Comparison of ENCODE assay signal across 2 cellular contexts in genomic region chr1:37529888-37530287, GRCh38. TPM values are rescaled to one million over a fixed set of nuclear protein-coding genes. Genes with fewer than 3 reads are reported as not detected.
"Had no signal": no experiment of that assay in that cellular context is flagged by ENCODE, and none has a peak within 500 bp of the region (broad histone marks: within the 10 kb centered on the region; RNA-seq: fewer than 3 reads in every experiment).

No MANE protein-coding gene starts in this region.

RNA-seq across cellular contexts. Expression of gene DNALI1, which starts 26.9 kb away (rescaled TPM):
- total RNA-seq: natural killer cell treated with Interleukin-12 subunit alpha and Interleukin-12 subunit beta and Interleukin-15 and Interleukin-18, amount 100 ng/mL, for 72 hours had no signal
- polyA plus RNA-seq: naive thymus-derived CD8-positive, alpha-beta T cell had no signal
